ENCODE assay signal across 1 cellular context in the genomic region with DNA sequence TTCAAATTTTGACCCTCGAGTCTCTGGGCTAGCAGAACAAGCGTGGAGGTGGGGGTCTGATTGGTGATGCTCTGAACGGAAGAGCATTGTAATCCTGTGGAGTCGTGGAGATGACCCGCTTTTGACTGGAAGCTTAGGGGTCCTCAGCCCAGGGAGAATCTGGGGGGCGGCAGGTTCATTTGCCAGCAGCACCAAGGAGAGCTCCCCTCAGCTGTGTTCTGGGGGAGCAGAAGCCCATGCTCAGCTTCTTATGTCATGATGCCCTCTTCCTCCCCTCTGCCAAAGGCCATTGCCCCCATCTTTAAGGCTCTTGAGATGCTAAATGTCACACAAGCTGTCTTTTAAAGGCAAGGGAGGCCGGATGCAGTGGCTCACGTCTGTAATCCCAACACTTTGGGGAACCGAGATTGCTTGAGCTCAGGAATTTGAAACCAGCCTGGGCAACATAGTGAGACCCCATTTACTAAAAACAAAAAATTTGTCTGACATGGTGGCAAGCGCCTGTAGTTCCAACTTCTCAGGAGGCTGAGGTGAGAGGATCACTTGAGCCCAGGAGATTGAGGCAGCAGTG.
TF ChIP-seq lines count a peak whose summit lies in the region.

No MANE protein-coding gene starts in this region.

TF ChIP-seq in HEK293, 187 proteins besides CTCF, POLR2A, EP300 and RAD21 (continued from another document):
- TF ChIP-seq, protein P1, sequence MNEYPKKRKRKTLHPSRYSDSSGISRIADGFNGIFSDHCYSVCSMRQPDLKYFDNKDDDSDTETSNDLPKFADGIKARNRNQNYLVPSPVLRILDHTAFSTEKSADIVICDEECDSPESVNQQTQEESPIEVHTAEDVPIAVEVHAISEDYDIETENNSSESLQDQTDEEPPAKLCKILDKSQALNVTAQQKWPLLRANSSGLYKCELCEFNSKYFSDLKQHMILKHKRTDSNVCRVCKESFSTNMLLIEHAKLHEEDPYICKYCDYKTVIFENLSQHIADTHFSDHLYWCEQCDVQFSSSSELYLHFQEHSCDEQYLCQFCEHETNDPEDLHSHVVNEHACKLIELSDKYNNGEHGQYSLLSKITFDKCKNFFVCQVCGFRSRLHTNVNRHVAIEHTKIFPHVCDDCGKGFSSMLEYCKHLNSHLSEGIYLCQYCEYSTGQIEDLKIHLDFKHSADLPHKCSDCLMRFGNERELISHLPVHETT (tag by site-specific recombination; IDR thresholded peaks at IDR 0.05): no peak
- TF ChIP-seq INSM2 (tag by site-specific recombination; IDR thresholded peaks at IDR 0.05) (no peak), PBX3 (CRISPR knock-in tag; IDR thresholded peaks at IDR 0.05) (no peak), WT1 (tag by site-specific recombination; IDR thresholded peaks at IDR 0.05) (no peak), ZNF423 (tag by site-specific recombination; IDR thresholded peaks at IDR 0.05) (no peak), ZNF514 (tag by site-specific recombination; IDR thresholded peaks at IDR 0.05) (no peak), ZNF274 (IDR thresholded peaks at IDR 0.05; ENCODE audit: low read length) (no peak), ZNF274 (tag by site-specific recombination; IDR thresholded peaks at IDR 0.05; ENCODE audit: borderline replicate concordance) (no peak), ZNF23 (tag by site-specific recombination; IDR thresholded peaks at IDR 0.05; ENCODE audit: borderline replicate concordance) (no peak), ZNF324 (tag by site-specific recombination; IDR thresholded peaks at IDR 0.05) (no peak), ZNF555 (tag by site-specific recombination; conservative IDR thresholded peaks at IDR 0.05) (no peak), SALL2 (tag by site-specific recombination; IDR thresholded peaks at IDR 0.05; ENCODE audit: borderline replicate concordance) (no peak)
- TF ChIP-seq, protein P2, sequence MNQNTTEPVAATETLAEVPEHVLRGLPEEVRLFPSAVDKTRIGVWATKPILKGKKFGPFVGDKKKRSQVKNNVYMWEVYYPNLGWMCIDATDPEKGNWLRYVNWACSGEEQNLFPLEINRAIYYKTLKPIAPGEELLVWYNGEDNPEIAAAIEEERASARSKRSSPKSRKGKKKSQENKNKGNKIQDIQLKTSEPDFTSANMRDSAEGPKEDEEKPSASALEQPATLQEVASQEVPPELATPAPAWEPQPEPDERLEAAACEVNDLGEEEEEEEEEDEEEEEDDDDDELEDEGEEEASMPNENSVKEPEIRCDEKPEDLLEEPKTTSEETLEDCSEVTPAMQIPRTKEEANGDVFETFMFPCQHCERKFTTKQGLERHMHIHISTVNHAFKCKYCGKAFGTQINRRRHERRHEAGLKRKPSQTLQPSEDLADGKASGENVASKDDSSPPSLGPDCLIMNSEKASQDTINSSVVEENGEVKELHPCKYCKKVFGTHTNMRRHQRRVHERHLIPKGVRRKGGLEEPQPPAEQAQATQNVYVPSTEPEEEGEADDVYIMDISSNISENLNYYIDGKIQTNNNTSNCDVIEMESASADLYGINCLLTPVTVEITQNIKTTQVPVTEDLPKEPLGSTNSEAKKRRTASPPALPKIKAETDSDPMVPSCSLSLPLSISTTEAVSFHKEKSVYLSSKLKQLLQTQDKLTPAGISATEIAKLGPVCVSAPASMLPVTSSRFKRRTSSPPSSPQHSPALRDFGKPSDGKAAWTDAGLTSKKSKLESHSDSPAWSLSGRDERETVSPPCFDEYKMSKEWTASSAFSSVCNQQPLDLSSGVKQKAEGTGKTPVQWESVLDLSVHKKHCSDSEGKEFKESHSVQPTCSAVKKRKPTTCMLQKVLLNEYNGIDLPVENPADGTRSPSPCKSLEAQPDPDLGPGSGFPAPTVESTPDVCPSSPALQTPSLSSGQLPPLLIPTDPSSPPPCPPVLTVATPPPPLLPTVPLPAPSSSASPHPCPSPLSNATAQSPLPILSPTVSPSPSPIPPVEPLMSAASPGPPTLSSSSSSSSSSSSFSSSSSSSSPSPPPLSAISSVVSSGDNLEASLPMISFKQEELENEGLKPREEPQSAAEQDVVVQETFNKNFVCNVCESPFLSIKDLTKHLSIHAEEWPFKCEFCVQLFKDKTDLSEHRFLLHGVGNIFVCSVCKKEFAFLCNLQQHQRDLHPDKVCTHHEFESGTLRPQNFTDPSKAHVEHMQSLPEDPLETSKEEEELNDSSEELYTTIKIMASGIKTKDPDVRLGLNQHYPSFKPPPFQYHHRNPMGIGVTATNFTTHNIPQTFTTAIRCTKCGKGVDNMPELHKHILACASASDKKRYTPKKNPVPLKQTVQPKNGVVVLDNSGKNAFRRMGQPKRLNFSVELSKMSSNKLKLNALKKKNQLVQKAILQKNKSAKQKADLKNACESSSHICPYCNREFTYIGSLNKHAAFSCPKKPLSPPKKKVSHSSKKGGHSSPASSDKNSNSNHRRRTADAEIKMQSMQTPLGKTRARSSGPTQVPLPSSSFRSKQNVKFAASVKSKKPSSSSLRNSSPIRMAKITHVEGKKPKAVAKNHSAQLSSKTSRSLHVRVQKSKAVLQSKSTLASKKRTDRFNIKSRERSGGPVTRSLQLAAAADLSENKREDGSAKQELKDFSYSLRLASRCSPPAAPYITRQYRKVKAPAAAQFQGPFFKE (tag by site-specific recombination; IDR thresholded peaks at IDR 0.05; ENCODE audit: borderline replicate concordance): no peak
- TF ChIP-seq, protein P3, sequence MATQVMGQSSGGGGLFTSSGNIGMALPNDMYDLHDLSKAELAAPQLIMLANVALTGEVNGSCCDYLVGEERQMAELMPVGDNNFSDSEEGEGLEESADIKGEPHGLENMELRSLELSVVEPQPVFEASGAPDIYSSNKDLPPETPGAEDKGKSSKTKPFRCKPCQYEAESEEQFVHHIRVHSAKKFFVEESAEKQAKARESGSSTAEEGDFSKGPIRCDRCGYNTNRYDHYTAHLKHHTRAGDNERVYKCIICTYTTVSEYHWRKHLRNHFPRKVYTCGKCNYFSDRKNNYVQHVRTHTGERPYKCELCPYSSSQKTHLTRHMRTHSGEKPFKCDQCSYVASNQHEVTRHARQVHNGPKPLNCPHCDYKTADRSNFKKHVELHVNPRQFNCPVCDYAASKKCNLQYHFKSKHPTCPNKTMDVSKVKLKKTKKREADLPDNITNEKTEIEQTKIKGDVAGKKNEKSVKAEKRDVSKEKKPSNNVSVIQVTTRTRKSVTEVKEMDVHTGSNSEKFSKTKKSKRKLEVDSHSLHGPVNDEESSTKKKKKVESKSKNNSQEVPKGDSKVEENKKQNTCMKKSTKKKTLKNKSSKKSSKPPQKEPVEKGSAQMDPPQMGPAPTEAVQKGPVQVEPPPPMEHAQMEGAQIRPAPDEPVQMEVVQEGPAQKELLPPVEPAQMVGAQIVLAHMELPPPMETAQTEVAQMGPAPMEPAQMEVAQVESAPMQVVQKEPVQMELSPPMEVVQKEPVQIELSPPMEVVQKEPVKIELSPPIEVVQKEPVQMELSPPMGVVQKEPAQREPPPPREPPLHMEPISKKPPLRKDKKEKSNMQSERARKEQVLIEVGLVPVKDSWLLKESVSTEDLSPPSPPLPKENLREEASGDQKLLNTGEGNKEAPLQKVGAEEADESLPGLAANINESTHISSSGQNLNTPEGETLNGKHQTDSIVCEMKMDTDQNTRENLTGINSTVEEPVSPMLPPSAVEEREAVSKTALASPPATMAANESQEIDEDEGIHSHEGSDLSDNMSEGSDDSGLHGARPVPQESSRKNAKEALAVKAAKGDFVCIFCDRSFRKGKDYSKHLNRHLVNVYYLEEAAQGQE (tag by site-specific recombination; IDR thresholded peaks at IDR 0.05): peak; percentile 78
